ENCODE assay signal across 8 cellular contexts in the genomic region with DNA sequence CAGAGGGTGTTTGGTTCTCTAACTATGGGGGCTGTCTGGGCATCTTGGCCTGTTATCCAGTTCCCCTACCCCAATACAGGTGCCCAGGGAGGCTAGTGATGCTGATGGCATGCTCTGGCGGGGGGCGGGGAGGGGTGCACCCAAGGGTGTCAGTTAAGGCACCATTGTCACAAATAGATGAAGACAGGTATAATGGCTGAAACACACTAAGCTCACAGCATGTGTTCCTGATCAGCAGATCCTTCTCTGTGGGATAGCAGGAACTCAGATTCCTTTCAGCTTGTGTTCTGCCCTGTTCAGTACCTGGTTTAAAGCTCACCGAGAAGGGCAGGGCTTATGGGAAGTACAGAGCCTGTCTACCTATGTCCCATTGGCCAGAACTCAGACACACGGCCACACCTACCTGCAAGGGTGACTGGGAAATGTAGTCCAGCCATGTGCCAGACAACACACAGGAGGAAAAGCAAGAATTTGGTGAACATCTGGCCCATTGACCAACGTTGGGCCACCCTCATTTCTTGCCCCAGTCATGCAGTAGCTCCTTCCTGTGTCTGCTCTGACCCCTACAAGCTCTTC.
DNase-seq lines count a peak whose midpoint lies in the region; ATAC-seq lines count a peak whose summit lies in the region.

No MANE protein-coding gene starts in this region.

- DNase-seq in Ammon's horn (ENCODE audit: low spot score), result peak; percentile 16
- DNase-seq in Kasumi-1 (lab: John Stamatoyannopoulos, UW), result peak; percentile 54 to 71
- DNase-seq in UCSD-AML1 (lab: John Stamatoyannopoulos, UW; ENCODE audit: unreplicated experiment), result peak; percentile 35
- peak; percentile 44 for DNase-seq in iPS DF 4.7 (ENCODE audit: extremely low read depth, low spot score)
- DNase-seq in NCI-H1092 (lab: John Stamatoyannopoulos, UW), result no peak
- no peak for DNase-seq in NCI-H1092 treated with DMSO at 0.1 percent for 48 hours (lab: John Stamatoyannopoulos, UW)
- no peak for DNase-seq in NK-92 (lab: John Stamatoyannopoulos, UW; ENCODE audit: unreplicated experiment)

- ATAC-seq in GM18868 (IDR thresholded peaks at IDR 0.05; ENCODE audit: unreplicated experiment), result peak; percentile 53

Comparison
In these comparisons a context has a peak if more than half of its experiments do, and no peak if none do; other contexts are left out.
1. DNase-seq: peak in Ammon's horn (single experiment), Kasumi-1 (2 of 2), UCSD-AML1 (single experiment) and iPS DF 4.7 (single experiment); none in NCI-H1092 (single experiment), NCI-H1092 treated with DMSO at 0.1 percent for 48 hours (single experiment) and NK-92 (single experiment).